8 cellular contexts compared by ENCODE assay signal in the genomic region with DNA sequence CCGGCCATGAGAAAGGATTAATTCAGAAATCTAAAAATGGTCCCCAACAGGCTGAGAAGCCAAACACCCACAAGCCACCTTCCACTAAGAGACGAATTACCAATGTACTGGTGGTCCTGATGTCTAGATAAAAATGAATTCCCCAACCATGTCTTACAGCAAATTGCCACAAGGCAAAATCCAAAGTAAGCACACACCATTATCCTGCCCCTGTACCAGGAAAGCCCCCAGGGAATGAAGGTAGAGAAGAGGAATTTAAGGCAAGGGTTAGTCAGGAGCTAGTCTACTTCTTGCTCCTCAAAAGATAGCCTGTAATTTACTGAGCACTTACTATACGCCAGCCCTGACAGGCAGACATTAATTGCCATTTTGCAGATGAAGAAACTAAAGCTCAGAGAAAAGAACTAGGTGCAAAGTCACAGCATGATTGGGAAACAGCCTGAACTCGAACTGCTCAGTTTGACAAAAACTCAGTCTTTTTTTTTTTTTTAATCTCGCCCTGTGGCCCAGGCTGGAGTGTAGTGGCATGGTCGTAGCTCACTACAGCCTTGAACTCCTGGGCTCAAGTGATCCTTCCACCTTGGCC.
DNase-seq lines count a peak whose midpoint lies in the region; ATAC-seq lines count a peak whose summit lies in the region.

No MANE protein-coding gene starts in this region.

- H3K27ac Mint-ChIP-seq in activated CD8-positive, alpha-beta memory T cell treated with anti-CD3 and anti-CD28 coated beads, Interleukin-2, amount 10 ng/mL, durations not matched to agents 7 days and 5 days, result peak overlapping the region; percentile 99
- peak overlapping the region; percentile 99 for H3K27ac Mint-ChIP-seq in activated CD4-positive, alpha-beta memory T cell treated with anti-CD3 and anti-CD28 coated beads for 36 hours

- no peaks in the 10 kb centered on the region for H3K9me3 Mint-ChIP-seq in activated CD8-positive, alpha-beta memory T cell treated with anti-CD3 and anti-CD28 coated beads, Interleukin-2, amount 10 ng/mL, durations not matched to agents 7 days and 5 days (ENCODE audit: low read depth)
- no peaks in the 10 kb centered on the region for H3K9me3 Mint-ChIP-seq in activated CD4-positive, alpha-beta memory T cell treated with anti-CD3 and anti-CD28 coated beads for 36 hours

- H3K27me3 Mint-ChIP-seq in activated CD8-positive, alpha-beta memory T cell treated with anti-CD3 and anti-CD28 coated beads, Interleukin-2, amount 10 ng/mL, durations not matched to agents 7 days and 5 days, result no peaks in the 10 kb centered on the region
- no peaks in the 10 kb centered on the region for H3K27me3 Mint-ChIP-seq in activated CD4-positive, alpha-beta memory T cell treated with anti-CD3 and anti-CD28 coated beads for 36 hours

- peak overlapping the region; percentile 11 for H3K27ac ChIP-seq in temporal lobe (ENCODE audit: low read depth, low read length)

- DNase-seq in activated CD8-positive, alpha-beta memory T cell treated with anti-CD3 and anti-CD28 coated beads, Interleukin-2, amount 10 ng/mL, durations not matched to agents 7 days and 5 days, result no peak
- DNase-seq in activated CD8-positive, alpha-beta memory T cell treated with anti-CD3 and anti-CD28 coated beads for 24 hours, result no peak
- no peak for DNase-seq in activated CD4-positive, alpha-beta memory T cell treated with anti-CD3 and anti-CD28 coated beads for 36 hours
- DNase-seq in left lobe of liver (ENCODE audit: low spot score) (no peak), NCI-H1048 (lab: John Stamatoyannopoulos, UW) (no peak), ureter (ENCODE audit: low spot score) (no peak)

- intact Hi-C loops in activated CD4-positive, alpha-beta memory T cell treated with anti-CD3 and anti-CD28 coated beads for 36 hours (cut with micrococcal nuclease), result no loop called here

- CTCF ChIA-PET in activated CD8-positive, alpha-beta memory T cell treated with anti-CD3 and anti-CD28 coated beads, Interleukin-2, amount 10 ng/mL, durations not matched to agents 7 days and 5 days (lab: Charles Lee), result interaction anchor here (1.4 to 7.9 kb wide), 5 partner anchors 16 to 84 kb away, joined by 3 to 126 read pairs (median 27); a partner anchor contains a TSS
- CTCF ChIA-PET in activated CD4-positive, alpha-beta memory T cell treated with anti-CD3 and anti-CD28 coated beads for 36 hours (lab: Charles Lee), result interaction anchor here (0.8 to 6.3 kb wide), 3 partner anchors 15 to 63 kb away, joined by 3 to 60 read pairs (median 4); a partner anchor contains a TSS

- ATAC-seq in activated CD8-positive, alpha-beta memory T cell treated with anti-CD3 and anti-CD28 coated beads, Interleukin-2, amount 10 ng/mL, durations not matched to agents 7 days and 5 days, result no peak
- ATAC-seq in left lobe of liver (peak; percentile 69), HG03095 (IDR thresholded peaks at IDR 0.05; ENCODE audit: unreplicated experiment) (no peak)

- H3K4me1 Mint-ChIP-seq in activated CD8-positive, alpha-beta memory T cell treated with anti-CD3 and anti-CD28 coated beads, Interleukin-2, amount 10 ng/mL, durations not matched to agents 7 days and 5 days, result peaks cover 98% of the 10 kb centered on the region
- peaks cover 97% of the 10 kb centered on the region for H3K4me1 Mint-ChIP-seq in activated CD4-positive, alpha-beta memory T cell treated with anti-CD3 and anti-CD28 coated beads for 36 hours (ENCODE audit: low read depth)

- peaks cover 31% of the 10 kb centered on the region for H3K36me3 Mint-ChIP-seq in activated CD8-positive, alpha-beta memory T cell treated with anti-CD3 and anti-CD28 coated beads, Interleukin-2, amount 10 ng/mL, durations not matched to agents 7 days and 5 days
- H3K36me3 Mint-ChIP-seq in activated CD4-positive, alpha-beta memory T cell treated with anti-CD3 and anti-CD28 coated beads for 36 hours, result peaks cover 11% of the 10 kb centered on the region

- peak overlapping the region; percentile 80 for H3K4me3 Mint-ChIP-seq in activated CD8-positive, alpha-beta memory T cell treated with anti-CD3 and anti-CD28 coated beads, Interleukin-2, amount 10 ng/mL, durations not matched to agents 7 days and 5 days
- peak overlapping the region; percentile 83 for H3K4me3 Mint-ChIP-seq in activated CD4-positive, alpha-beta memory T cell treated with anti-CD3 and anti-CD28 coated beads for 36 hours

- POLR2A ChIA-PET in activated CD4-positive, alpha-beta memory T cell treated with anti-CD3 and anti-CD28 coated beads for 36 hours (lab: Charles Lee), result interaction anchor here (0.6 to 6.1 kb wide), 9 partner anchors 7 to 56 kb away, joined by 3 to 56 read pairs (median 4); no protein-coding TSS in a partner anchor
